ENCODE assay signal across 9 cellular contexts in genomic region chr12:59044791-59045190, GRCh38.
"Had no signal": no experiment of that assay in that cellular context is flagged by ENCODE, and none has a peak within 500 bp of the region (broad histone marks: within the 10 kb centered on the region; RNA-seq: fewer than 3 reads in every experiment).

No MANE protein-coding gene starts in this region.

- H3K9me3 Mint-ChIP-seq: H9, HFFc6 had no signal

- FAIRE-seq: H54, HepG2 had no signal

- H3K4me1 Mint-ChIP-seq: IgD-negative memory B cell had no signal

- H3K27ac Mint-ChIP-seq: HFFc6, IgD-negative memory B cell had no signal

- H3K36me3 Mint-ChIP-seq: IgD-negative memory B cell had no signal

- H3K27me3 Mint-ChIP-seq: IgD-negative memory B cell had no signal

- ATAC-seq: HepG2 had no signal

- H3K27ac ChIP-seq: HL-60 had no signal

- DNase-seq: GOT3, H9, HCEC 1CT, HFFc6, KBM-7 had no signal

- H3K4me3 Mint-ChIP-seq: H9, HFFc6, IgD-negative memory B cell had no signal
